Comparison of ENCODE assay signal across 7 cellular contexts in genomic region chr7:5421626-5422323, GRCh38. TPM values are rescaled to one million over a fixed set of nuclear protein-coding genes. Genes with fewer than 3 reads are reported as not detected.
DNase-seq lines count a peak whose midpoint lies in the region; ATAC-seq and TF ChIP-seq lines count a peak whose summit lies in the region.

No MANE protein-coding gene starts in this region.

- H3K79me2 ChIP-seq in Loucy (ENCODE audit: insufficient read depth, low read length) = peaks cover 95% of the 10 kb centered on the region

- peaks cover 52% of the 10 kb centered on the region for H4K20me1 ChIP-seq in Loucy (ENCODE audit: insufficient read depth, low read length, poor library complexity, severe bottlenecking)

- peak overlapping the region; percentile 95 to 99 (median 97) for H3K27ac ChIP-seq in adrenal gland

- H2AFZ ChIP-seq in Loucy (ENCODE audit: low read length) = no peak overlapping the region

- peak overlapping the region; percentile 99 for H3K9ac ChIP-seq in Loucy (ENCODE audit: low read depth, low read length, poor library complexity, severe bottlenecking)

- H3K27me3 ChIP-seq in Loucy (ENCODE audit: insufficient read depth, low read length, poor library complexity, severe bottlenecking) (peaks cover 5% of the 10 kb centered on the region), adrenal gland (no peaks in the 10 kb centered on the region)

- no peaks in the 10 kb centered on the region for H3K36me3 ChIP-seq in Loucy (ENCODE audit: insufficient read depth, low read length)
- H3K36me3 ChIP-seq in adrenal gland (replicated peaks in 1 of 2) = no peaks in the 10 kb centered on the region

- H3K4me2 ChIP-seq in Loucy (ENCODE audit: low read depth, low read length, poor library complexity, severe bottlenecking) = peak overlapping the region; percentile 84

- no peaks in the 10 kb centered on the region for H3K9me2 ChIP-seq in Loucy (replicated peaks; ENCODE audit: low read depth, low read length)

- DNase-seq in ELF-1 (ENCODE audit: low read depth, low spot score) (peak; percentile 73), adrenal gland (peak; percentile 54 to 81 (median 65)), left ventricle myocardium superior (peak; percentile 68), posterior vena cava (ENCODE audit: low spot score) (peak; percentile 85), AG08395 (ENCODE audit: low spot score) (no peak)

- H3F3A ChIP-seq in Loucy (ENCODE audit: low read depth) = no peaks in the 10 kb centered on the region

- H3K4me1 ChIP-seq in Loucy (ENCODE audit: insufficient read depth, low read length, poor library complexity, severe bottlenecking) (peaks cover 32% of the 10 kb centered on the region), adrenal gland (replicated peaks in 1 of 2) (peaks cover 20 to 21% of the 10 kb centered on the region in 2 donors)

- ATAC-seq in left ventricle myocardium superior = no peak
- ATAC-seq in GM19455 (IDR thresholded peaks at IDR 0.05; ENCODE audit: unreplicated experiment) = no peak

- TF ChIP-seq CTCF in Loucy (conservative IDR thresholded peaks at IDR 0.05; ENCODE audit: low read length) (no peak), adrenal gland (IDR thresholded peaks at IDR 0.05) (no peak)

- TF ChIP-seq POLR2A in adrenal gland (IDR thresholded peaks at IDR 0.05) = peak in 1 of 2 donors; percentile 56

- H3K4me3 ChIP-seq in Loucy (ENCODE audit: low read length, poor library complexity, severe bottlenecking) = peak overlapping the region; percentile 98
- peak overlapping the region; percentile 35 to 96 (median 80) for H3K4me3 ChIP-seq in adrenal gland

- intact Hi-C loops in adrenal gland (cut with DNase I) = no loop called here
- intact Hi-C loops in left ventricle myocardium superior (cut with micrococcal nuclease) = no loop called here
- intact Hi-C loops in posterior vena cava (cut with DNase I) = loop anchor here in 1 of 2 donors (5.0 kb wide), 1 partner anchor 54 kb away; no protein-coding TSS in a partner anchor

- WGBS in adrenal gland, 4 donors = 0 to 1% (median 0%) methylated on average over 21 to 46 of the region's 46 CpGs

- H3K9me3 ChIP-seq in Loucy (ENCODE audit: insufficient read depth, low read depth, low read length) = no peaks in the 10 kb centered on the region
- H3K9me3 ChIP-seq in adrenal gland (replicated peaks in 1 of 3) = no peaks in the 10 kb centered on the region

RNA-seq across cellular contexts. Expression of gene TNRC18, which starts 1.9 kb away (rescaled TPM):
- total RNA-seq in adrenal gland (100 to 1,000 TPM in 1 of 8 donors, 10 to 100 TPM in 7; 37.2 to 120 (median 59.2) TPM), left ventricle myocardium superior (29.5 TPM), posterior vena cava (100 to 1,000 TPM in 1 of 2 donors, 10 to 100 TPM in 1; 93.0 to 103 TPM)
- polyA plus RNA-seq in adrenal gland = 10 to 100 TPM; 13.3 to 79.6 (median 26.9) TPM
